In genomic region chr16:74738816-74739215, GRCh38 we compare ENCODE assay signal across 21 cellular contexts. TPM values are rescaled to one million over a fixed set of nuclear protein-coding genes. Genes with fewer than 3 reads are reported as not detected.
A peak's percentile ranks its signal among the peaks of the same experiment; 100 is the strongest.
DNase-seq lines count a peak whose midpoint lies in the region; ATAC-seq, FAIRE-seq and TF ChIP-seq lines count a peak whose summit lies in the region.
"Had no signal": no experiment of that assay in that cellular context is flagged by ENCODE, and none has a peak within 500 bp of the region (broad histone marks: within the 10 kb centered on the region; RNA-seq: fewer than 3 reads in every experiment).

No MANE protein-coding gene starts in this region.

- H3K27ac Mint-ChIP-seq in WTC11 = no peak overlapping the region
- H3K27ac Mint-ChIP-seq: CD8-positive, alpha-beta T cell had no signal

- TF ChIP-seq EP300 in A549 (IDR thresholded peaks at IDR 0.05) = no peak

- H3K27me3 Mint-ChIP-seq in WTC11 (ENCODE audit: low read depth) = no peaks in the 10 kb centered on the region

- H4K20me1 ChIP-seq in Loucy (ENCODE audit: insufficient read depth, low read length, poor library complexity, severe bottlenecking) = no peaks in the 10 kb centered on the region
- H4K20me1 ChIP-seq: BLaER1 treated with 17β-estradiol and CSF1 and Interleukin-3, amounts not matched to agents 10 nM and 100 nM had no signal

- H3K9ac ChIP-seq in Loucy (ENCODE audit: low read depth, low read length, poor library complexity, severe bottlenecking) = peak overlapping the region; percentile 19
- H3K9ac ChIP-seq: BLaER1 treated with 17β-estradiol and CSF1 and Interleukin-3, amounts not matched to agents 10 nM and 100 nM; SK-N-SH had no signal

- no peaks in the 10 kb centered on the region for H3K36me3 Mint-ChIP-seq in WTC11
- H3K36me3 Mint-ChIP-seq: CD8-positive, alpha-beta T cell had no signal

- no peak overlapping the region for H2AFZ ChIP-seq in Loucy (ENCODE audit: low read length)

- no peaks in the 10 kb centered on the region for H3K9me3 Mint-ChIP-seq in WTC11
- H3K9me3 Mint-ChIP-seq: CD8-positive, alpha-beta T cell had no signal

- TF ChIP-seq RAD21 in A549 (conservative IDR thresholded peaks at IDR 0.05 in 1 of 2, IDR thresholded peaks at IDR 0.05 in 1 of 2) = no peak

- H3K4me3 ChIP-seq in A549 (no peak overlapping the region), Loucy (ENCODE audit: low read length, poor library complexity, severe bottlenecking) (no peak overlapping the region)
- H3K4me3 ChIP-seq: BLaER1 treated with 17β-estradiol and CSF1 and Interleukin-3, amounts not matched to agents 10 nM and 100 nM; HAP-1 had no signal

- DNase-seq in A549 (ENCODE audit: low read depth in 1 of 2, low spot score in 1 of 2) (no peak), myocyte (ENCODE audit: low read depth) (peak; percentile 14), SKM-1 (lab: John Stamatoyannopoulos, UW; ENCODE audit: unreplicated experiment) (no peak), WTC11 (ENCODE audit: low spot score) (no peak), NCI-H2081 (lab: John Stamatoyannopoulos, UW) (no peak)
- DNase-seq: CD8-positive, alpha-beta T cell; DMS79 treated with DMSO at 0.1 percent for 48 hours; Kasumi-1; MM.1S; NCI-H1092; NCI-H146; NCI-H2029 treated with DMSO at 0.1 percent for 48 hours; NCI-H2171 treated with DMSO at 0.1 percent for 48 hours; SHP77; SK-N-SH had no signal

- H3K36me3 ChIP-seq in Loucy (ENCODE audit: insufficient read depth, low read length) = no peaks in the 10 kb centered on the region
- H3K36me3 ChIP-seq: BLaER1 treated with 17β-estradiol and CSF1 and Interleukin-3, amounts not matched to agents 10 nM and 100 nM; HAP-1 had no signal

- TF ChIP-seq POLR2A in A549 (IDR thresholded peaks at IDR 0.05; ENCODE audit: low read length) = no peak

- no peaks in the 10 kb centered on the region for H3F3A ChIP-seq in Loucy (ENCODE audit: low read depth)

- peak overlapping the region; percentile 91 for H3K27ac ChIP-seq in A549
- peak overlapping the region; percentile 61 for H3K27ac ChIP-seq in cingulate gyrus (ENCODE audit: low read depth, low read length)
- H3K27ac ChIP-seq: BLaER1 treated with 17β-estradiol and CSF1 and Interleukin-3, amounts not matched to agents 10 nM and 100 nM had no signal

- no peaks in the 10 kb centered on the region for H3K9me2 ChIP-seq in Loucy (replicated peaks; ENCODE audit: low read depth, low read length)
- H3K9me2 ChIP-seq: SK-N-SH had no signal

- no peaks in the 10 kb centered on the region for H3K27me3 ChIP-seq in Loucy (ENCODE audit: insufficient read depth, low read length, poor library complexity, severe bottlenecking)
- H3K27me3 ChIP-seq: BLaER1 treated with 17β-estradiol and CSF1 and Interleukin-3, amounts not matched to agents 10 nM and 100 nM had no signal

- no peak for ATAC-seq in A549
- ATAC-seq in GM18511 (IDR thresholded peaks at IDR 0.05; ENCODE audit: unreplicated experiment) = no peak
- no peak for ATAC-seq in WTC11
- ATAC-seq: CD8-positive, alpha-beta T cell had no signal

- H3K9me3 ChIP-seq in A549 (no peaks in the 10 kb centered on the region), Loucy (ENCODE audit: insufficient read depth, low read depth, low read length) (no peaks in the 10 kb centered on the region)
- H3K9me3 ChIP-seq: BLaER1 treated with 17β-estradiol and CSF1 and Interleukin-3, amounts not matched to agents 10 nM and 100 nM; HAP-1; SK-N-SH had no signal

- no peaks in the 10 kb centered on the region for H3K79me2 ChIP-seq in Loucy (ENCODE audit: insufficient read depth, low read length)

- peaks cover 88% of the 10 kb centered on the region for H3K4me1 ChIP-seq in A549
- H3K4me1 ChIP-seq in Loucy (ENCODE audit: insufficient read depth, low read length, poor library complexity, severe bottlenecking) = peaks cover 33% of the 10 kb centered on the region
- H3K4me1 ChIP-seq: HAP-1 had no signal

- H3K4me1 Mint-ChIP-seq in WTC11 = peaks cover 48% of the 10 kb centered on the region

- no peak overlapping the region for H3K4me3 Mint-ChIP-seq in WTC11
- H3K4me3 Mint-ChIP-seq: CD8-positive, alpha-beta T cell had no signal

- TF ChIP-seq CTCF in A549 (IDR thresholded peaks at IDR 0.05) (no peak), Loucy (conservative IDR thresholded peaks at IDR 0.05; ENCODE audit: low read length) (no peak), WTC11 (IDR thresholded peaks at IDR 0.05) (no peak)

- no peak for FAIRE-seq in A549 (lab: Jason Lieb, UNC)

- peak overlapping the region; percentile 64 for H3K4me2 ChIP-seq in A549
- no peak overlapping the region for H3K4me2 ChIP-seq in Loucy (ENCODE audit: low read depth, low read length, poor library complexity, severe bottlenecking)
- H3K4me2 ChIP-seq: SK-N-SH had no signal

- 92% methylated on average over 8 of the region's 11 CpGs for WGBS in A549 (ENCODE audit: missing lambda C conversion rate)

- POLR2A ChIA-PET in A549 (lab: Yijun Ruan, JAX) = no interaction called here
- POLR2A ChIA-PET in WTC11 (lab: Charles Lee) = no interaction called here

- CTCF ChIA-PET in A549 (lab: Yijun Ruan, JAX) = interaction anchor here (0.6 to 7.8 kb wide), 12 partner anchors 12 to 257 kb away, joined by 3 to 55 read pairs (median 5); partner anchors contain the start of gene FA2H
- CTCF ChIA-PET in WTC11 (lab: Charles Lee) = interaction anchor here (1.0 to 2.9 kb wide), 5 partner anchors 10 to 74 kb away, joined by 3 to 30 read pairs (median 6); no protein-coding TSS in a partner anchor

TF ChIP-seq in A549, 52 proteins besides CTCF, POLR2A, EP300 and RAD21:
- TF ChIP-seq HEYL (CRISPR knock-in tag; IDR thresholded peaks at IDR 0.05) = no peak
- 0 out of 2 replicates have a peak, but pooled peaks have one; percentile 14 for TF ChIP-seq MAX (IDR thresholded peaks at IDR 0.05)
- TF ChIP-seq HES2 (IDR thresholded peaks at IDR 0.05) = no peak
- no peak for TF ChIP-seq MYC (IDR thresholded peaks at IDR 0.05; ENCODE audit: borderline replicate concordance, low read length)
TF ChIP-seq in A549: peak in this region for 1.

TF ChIP-seq in WTC11, 78 proteins besides CTCF, POLR2A, EP300 and RAD21:
- TF ChIP-seq IRF2 (CRISPR knock-in tag; IDR thresholded peaks at IDR 0.05; ENCODE audit: borderline replicate concordance, low read depth) (no peak), ATF1 (CRISPR knock-in tag; IDR thresholded peaks at IDR 0.05) (no peak), ZBTB43 (CRISPR knock-in tag; IDR thresholded peaks at IDR 0.05) (no peak)

RNA-seq across cellular contexts. Expression of gene FA2H, which starts 35.8 kb away (rescaled TPM):
- polyA plus RNA-seq in A549 (2011; rRNA removed) (7.1 and 11.0 TPM in 2 replicates), A549 (2017; fragmentation: RNase III; extraction: RNeasy Plus Mini Kit Qiagen cat#74134 plus additional on column Dnase treatment) (5.3 to 9.2 TPM (median 5.6 TPM) in 3 replicates)
- 9.9 and 14.4 TPM in 2 replicates for polyA plus RNA-seq in A549 (2012; cell fraction: cytosol; rRNA removed)
- polyA plus RNA-seq in A549 (2012; cell fraction: nucleus; rRNA removed) = 15.7 and 23.4 TPM in 2 replicates
- 15.0 and 20.6 TPM in 2 replicates for polyA minus RNA-seq in A549 (2011; rRNA and poly(A)+ RNA removed)
- total RNA-seq in myocyte (not detected in 2 replicates), WTC11 (2021) (6.0 to 10.9 TPM (median 6.6 TPM) in 3 replicates)
- not detected for polyA plus RNA-seq in myocyte (2012)
- total RNA-seq: A673; CD8-positive, alpha-beta T cell had no signal
- polyA plus RNA-seq: SK-N-SH had no signal

RNA-seq across cellular contexts. Expression of gene MLKL, which starts 38.2 kb away (rescaled TPM):
- 17.9 and 18.8 TPM in 2 replicates for polyA plus RNA-seq in A549 (2011; rRNA removed)
- 9.6 and 10.2 TPM in 2 replicates for polyA plus RNA-seq in A549 (2012; cell fraction: cytosol; rRNA removed)
- polyA plus RNA-seq in A549 (2012; cell fraction: nucleus; rRNA removed) = 11.6 and 14.2 TPM in 2 replicates
- 12.3 to 14.3 TPM (median 12.6 TPM) in 3 replicates for polyA plus RNA-seq in A549 (2017; fragmentation: RNase III; extraction: RNeasy Plus Mini Kit Qiagen cat#74134 plus additional on column Dnase treatment)
- polyA minus RNA-seq in A549 (2011; rRNA and poly(A)+ RNA removed) = 6.2 and 8.9 TPM in 2 replicates
- total RNA-seq in myocyte = 0.57 and 1.4 TPM in 2 replicates
- 1.2 TPM for polyA plus RNA-seq in myocyte (2012)
- 4.3 to 5.0 TPM (median 4.4 TPM) in 3 replicates for total RNA-seq in WTC11 (2021)

Comparison
In these comparisons a context has a peak if more than half of its experiments do, and no peak if none do; other contexts are left out.
1. Of the 8 proteins assayed by ChIP-seq in both WTC11 and A549: peak only in WTC11: none; only in A549: MAX; in both: none; in neither: 7.